Comparison of ENCODE assay signal across 8 cellular contexts in the genomic region with DNA sequence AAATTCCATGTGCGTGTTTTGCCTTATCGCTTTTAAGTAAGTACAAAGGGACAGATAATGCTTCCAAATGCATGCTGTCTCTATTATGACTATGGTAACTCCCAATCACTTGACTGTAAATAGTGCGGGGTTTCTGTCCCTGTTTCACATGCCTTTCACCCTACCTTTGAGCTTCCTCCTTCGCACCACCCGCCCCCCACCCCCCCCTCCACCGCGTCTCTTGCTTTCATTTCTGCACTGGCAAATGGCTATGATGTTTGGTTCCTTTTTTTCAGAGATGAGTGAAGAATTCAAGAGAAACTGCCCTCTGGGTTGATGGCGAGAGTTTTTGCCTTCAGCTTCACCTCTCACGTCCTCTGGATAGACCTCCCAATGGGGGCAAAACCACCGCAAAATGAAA. TPM values are rescaled to one million over a fixed set of nuclear protein-coding genes. Genes with fewer than 3 reads are reported as not detected.
A peak's percentile ranks its signal among the peaks of the same experiment; 100 is the strongest.
DNase-seq lines count a peak whose midpoint lies in the region; ATAC-seq, FAIRE-seq and TF ChIP-seq lines count a peak whose summit lies in the region.

No MANE protein-coding gene starts in this region.

- intact Hi-C loops in HepG2 (cut with micrococcal nuclease; ENCODE audit: unreplicated experiment): no loop called here

- H3K9me3 ChIP-seq in HepG2 (ENCODE audit: low read length): no peaks in the 10 kb centered on the region

- no peak overlapping the region for H3K27ac ChIP-seq in HepG2 (ENCODE audit: extremely low read length, insufficient read depth, low read length)

- CTCF ChIA-PET in HepG2 (lab: Yijun Ruan, JAX; ENCODE audit: low intra/inter-chr PET ratio, low total read pairs): no interaction called here

- in situ Hi-C loops in HepG2 (cut with HindIII; ENCODE audit: extremely low pct_ligation_motif_present, low pct_unique_long_range_greater_than_20kb): no loop called here

- no peaks in the 10 kb centered on the region for H3K36me3 ChIP-seq in HepG2 (replicated peaks in 1 of 2; ENCODE audit: control insufficient read depth in 1 of 2, insufficient read depth in 2 of 2, low read length in 2 of 2)

- no peak overlapping the region for H3K9ac ChIP-seq in HepG2 (ENCODE audit: insufficient read depth, low read depth, low read length)

- WGBS in HepG2 (ENCODE audit: low lambda C conversion rate): 21% methylated on average over 10 of the region's 10 CpGs

- no peak overlapping the region for H3K4me2 ChIP-seq in HepG2 (ENCODE audit: low read depth, low read length)

- TF ChIP-seq RAD21 in HepG2 (CRISPR knock-in tag; IDR thresholded peaks at IDR 0.05): no peak

- peak overlapping the region; percentile 47 for H3K4me3 ChIP-seq in AG10803 (ENCODE audit: low read length)
- H3K4me3 ChIP-seq in HepG2 (replicated peaks in 1 of 3; ENCODE audit: insufficient read depth in 1 of 3, low read depth in 2 of 3, low read length in 3 of 3): no peak overlapping the region

- POLR2A ChIA-PET in HepG2 (lab: Yijun Ruan, JAX): no interaction called here

- peak overlapping the region; percentile 76 for H3K4me3 Mint-ChIP-seq in T-helper 2 cell treated with Interferon-gamma antibody and Interleukin-4, amounts not matched to agents 5 μg/mL and 100 μg/mL, for 36 hours

- H2AFZ ChIP-seq in HepG2 (ENCODE audit: low read length): no peak overlapping the region

- peaks cover 23% of the 10 kb centered on the region for H3K4me1 Mint-ChIP-seq in T-helper 2 cell treated with Interferon-gamma antibody and Interleukin-4, amounts not matched to agents 5 μg/mL and 100 μg/mL, for 36 hours (ENCODE audit: low read depth)

- FAIRE-seq in HepG2 (lab: Jason Lieb, UNC) (no peak), urothelium cell line (lab: Jason Lieb, UNC) (no peak)

- no peaks in the 10 kb centered on the region for H4K20me1 ChIP-seq in HepG2 (ENCODE audit: insufficient read depth, low read length)

- no peak for TF ChIP-seq POLR2A in HepG2 (IDR thresholded peaks at IDR 0.05; ENCODE audit: insufficient read depth in 1 of 2, low read depth in 2 of 2, low read length in 2 of 2)

- ATAC-seq in HepG2: peak; percentile 25; the same call in 1 of the 3 replicates
- no peak for ATAC-seq in GM21717 (IDR thresholded peaks at IDR 0.05; ENCODE audit: unreplicated experiment)

- DNase-seq in AG10803 (ENCODE audit: low read depth) (no peak), GM19238 (ENCODE audit: insufficient read length, low spot score) (peak; percentile 32), HepG2 (ENCODE audit: low spot score) (no peak), urothelium cell line (ENCODE audit: low spot score) (no peak), NCI-H2171 treated with DMSO at 0.1 percent for 48 hours (lab: John Stamatoyannopoulos, UW) (no peak), HUDEP-2 (lab: John Stamatoyannopoulos, UW; ENCODE audit: unreplicated experiment in 76 of 76) (no peak)
- no peak for DNase-seq in T-helper 2 cell treated with Interferon-gamma antibody and Interleukin-4, amounts not matched to agents 5 μg/mL and 100 μg/mL, for 36 hours (ENCODE audit: low spot score)

- TF ChIP-seq CTCF in AG10803 (conservative IDR thresholded peaks at IDR 0.05; ENCODE audit: low read length) (no peak), HepG2 (CRISPR knock-in tag; IDR thresholded peaks at IDR 0.05) (no peak)

- peak overlapping the region; percentile 3 for H3K27ac Mint-ChIP-seq in T-helper 2 cell treated with Interferon-gamma antibody and Interleukin-4, amounts not matched to agents 5 μg/mL and 100 μg/mL, for 36 hours

- TF ChIP-seq EP300 in HepG2 (IDR thresholded peaks at IDR 0.05; ENCODE audit: low read depth in 2 of 2, low read length in 2 of 2) (no peak), HepG2 (CRISPR knock-in tag; IDR thresholded peaks at IDR 0.05; ENCODE audit: borderline replicate concordance) (no peak)

- no TSS peak for BruUV-seq in HepG2 (replicated peaks; lab: Mats Ljungman, UMichigan)

- peaks cover 35% of the 10 kb centered on the region for H3K27me3 Mint-ChIP-seq in T-helper 2 cell treated with Interferon-gamma antibody and Interleukin-4, amounts not matched to agents 5 μg/mL and 100 μg/mL, for 36 hours (ENCODE audit: low read depth)

- H3K79me2 ChIP-seq in HepG2 (ENCODE audit: insufficient read depth, low read length): no peaks in the 10 kb centered on the region

- no peaks in the 10 kb centered on the region; a peak in 1 of 5 replicates for H3K27me3 ChIP-seq in HepG2 (ENCODE audit: control insufficient read depth in 1 of 2, insufficient read depth in 2 of 2, low read length in 2 of 2)

- H3K4me1 ChIP-seq in HepG2 (ENCODE audit: insufficient read depth, low read length): no peaks in the 10 kb centered on the region

- no peaks in the 10 kb centered on the region for H3K9me3 Mint-ChIP-seq in T-helper 2 cell treated with Interferon-gamma antibody and Interleukin-4, amounts not matched to agents 5 μg/mL and 100 μg/mL, for 36 hours

- H3K36me3 Mint-ChIP-seq in T-helper 2 cell treated with Interferon-gamma antibody and Interleukin-4, amounts not matched to agents 5 μg/mL and 100 μg/mL, for 36 hours (ENCODE audit: low read depth): no peaks in the 10 kb centered on the region

TF ChIP-seq in HepG2, 621 proteins besides CTCF, POLR2A, EP300 and RAD21 (continues in another document):
- TF ChIP-seq TAF15 (IDR thresholded peaks at IDR 0.05; ENCODE audit: low read depth, low read length, poor library complexity, severe bottlenecking) (no peak), ZNF205 (CRISPR knock-in tag; IDR thresholded peaks at IDR 0.05) (no peak), ISX (CRISPR knock-in tag; conservative IDR thresholded peaks at IDR 0.05) (no peak), NKX3-1 (CRISPR knock-in tag; IDR thresholded peaks at IDR 0.05) (no peak), ZNF713 (CRISPR knock-in tag; IDR thresholded peaks at IDR 0.05) (no peak), NFE2L1 (CRISPR knock-in tag; IDR thresholded peaks at IDR 0.05; ENCODE audit: borderline replicate concordance) (no peak), MEF2D (CRISPR knock-in tag; IDR thresholded peaks at IDR 0.05) (no peak), SSRP1 (CRISPR knock-in tag; IDR thresholded peaks at IDR 0.05) (no peak), MTF1 (CRISPR knock-in tag; IDR thresholded peaks at IDR 0.05) (no peak)
- TF ChIP-seq, protein P1, sequence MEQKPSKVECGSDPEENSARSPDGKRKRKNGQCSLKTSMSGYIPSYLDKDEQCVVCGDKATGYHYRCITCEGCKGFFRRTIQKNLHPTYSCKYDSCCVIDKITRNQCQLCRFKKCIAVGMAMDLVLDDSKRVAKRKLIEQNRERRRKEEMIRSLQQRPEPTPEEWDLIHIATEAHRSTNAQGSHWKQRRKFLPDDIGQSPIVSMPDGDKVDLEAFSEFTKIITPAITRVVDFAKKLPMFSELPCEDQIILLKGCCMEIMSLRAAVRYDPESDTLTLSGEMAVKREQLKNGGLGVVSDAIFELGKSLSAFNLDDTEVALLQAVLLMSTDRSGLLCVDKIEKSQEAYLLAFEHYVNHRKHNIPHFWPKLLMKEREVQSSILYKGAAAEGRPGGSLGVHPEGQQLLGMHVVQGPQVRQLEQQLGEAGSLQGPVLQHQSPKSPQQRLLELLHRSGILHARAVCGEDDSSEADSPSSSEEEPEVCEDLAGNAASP (CRISPR knock-in tag; IDR thresholded peaks at IDR 0.05; ENCODE audit: borderline replicate concordance): no peak
- TF ChIP-seq, protein P2, sequence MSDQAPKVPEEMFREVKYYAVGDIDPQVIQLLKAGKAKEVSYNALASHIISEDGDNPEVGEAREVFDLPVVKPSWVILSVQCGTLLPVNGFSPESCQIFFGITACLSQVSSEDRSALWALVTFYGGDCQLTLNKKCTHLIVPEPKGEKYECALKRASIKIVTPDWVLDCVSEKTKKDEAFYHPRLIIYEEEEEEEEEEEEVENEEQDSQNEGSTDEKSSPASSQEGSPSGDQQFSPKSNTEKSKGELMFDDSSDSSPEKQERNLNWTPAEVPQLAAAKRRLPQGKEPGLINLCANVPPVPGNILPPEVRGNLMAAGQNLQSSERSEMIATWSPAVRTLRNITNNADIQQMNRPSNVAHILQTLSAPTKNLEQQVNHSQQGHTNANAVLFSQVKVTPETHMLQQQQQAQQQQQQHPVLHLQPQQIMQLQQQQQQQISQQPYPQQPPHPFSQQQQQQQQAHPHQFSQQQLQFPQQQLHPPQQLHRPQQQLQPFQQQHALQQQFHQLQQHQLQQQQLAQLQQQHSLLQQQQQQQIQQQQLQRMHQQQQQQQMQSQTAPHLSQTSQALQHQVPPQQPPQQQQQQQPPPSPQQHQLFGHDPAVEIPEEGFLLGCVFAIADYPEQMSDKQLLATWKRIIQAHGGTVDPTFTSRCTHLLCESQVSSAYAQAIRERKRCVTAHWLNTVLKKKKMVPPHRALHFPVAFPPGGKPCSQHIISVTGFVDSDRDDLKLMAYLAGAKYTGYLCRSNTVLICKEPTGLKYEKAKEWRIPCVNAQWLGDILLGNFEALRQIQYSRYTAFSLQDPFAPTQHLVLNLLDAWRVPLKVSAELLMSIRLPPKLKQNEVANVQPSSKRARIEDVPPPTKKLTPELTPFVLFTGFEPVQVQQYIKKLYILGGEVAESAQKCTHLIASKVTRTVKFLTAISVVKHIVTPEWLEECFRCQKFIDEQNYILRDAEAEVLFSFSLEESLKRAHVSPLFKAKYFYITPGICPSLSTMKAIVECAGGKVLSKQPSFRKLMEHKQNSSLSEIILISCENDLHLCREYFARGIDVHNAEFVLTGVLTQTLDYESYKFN (CRISPR knock-in tag; conservative IDR thresholded peaks at IDR 0.05): no peak

RNA-seq across cellular contexts. Expression of a gene that starts 25.0 kb away (rescaled TPM):
- not detected in 2 replicates for total RNA-seq in HepG2 (2016; rRNA removed; fragmentation: Illumina TruSeq; extraction: Trizol)
- not detected in 2 replicates for total RNA-seq in HepG2 (2016; cell fraction: cytosol; rRNA removed; fragmentation: Illumina TruSeq; extraction: Trizol; ENCODE audit: low read depth)
- total RNA-seq in HepG2 (2016; cell fraction: insoluble cytoplasmic fraction; rRNA removed; fragmentation: Illumina TruSeq; extraction: Trizol): not detected in 2 replicates
- total RNA-seq in HepG2 (2016; cell fraction: membrane; rRNA removed; fragmentation: Illumina TruSeq; extraction: Trizol): not detected in 2 replicates
- total RNA-seq in HepG2 (2016; cell fraction: nucleus; rRNA removed; fragmentation: Illumina TruSeq; extraction: Trizol): not detected in 2 replicates
- not detected in 2 replicates for polyA plus RNA-seq in HepG2 (2011; rRNA removed)
- not detected in 2 replicates for polyA plus RNA-seq in HepG2 (2011; cell fraction: cytosol; rRNA removed)
- polyA plus RNA-seq in HepG2 (2011; cell fraction: nucleus; rRNA removed): not detected in 2 replicates
- not detected in 2 replicates for polyA plus RNA-seq in HepG2 (2012)
- not detected in 2 replicates for polyA plus RNA-seq in HepG2 (2016; cell fraction: cytosol; fragmentation: Illumina TruSeq; extraction: Trizol; ENCODE audit: low read depth)
- not detected in 2 replicates for polyA plus RNA-seq in HepG2 (2016; cell fraction: insoluble cytoplasmic fraction; fragmentation: Illumina TruSeq; extraction: Trizol; ENCODE audit: low read depth)
- polyA plus RNA-seq in HepG2 (2016; cell fraction: membrane; fragmentation: Illumina TruSeq; extraction: Trizol; ENCODE audit: low read depth): not detected in 2 replicates
- polyA plus RNA-seq in HepG2 (2016; cell fraction: nucleus; fragmentation: Illumina TruSeq; extraction: Trizol; ENCODE audit: insufficient read depth, low read depth): not detected in 2 replicates
- not detected in 2 replicates for polyA minus RNA-seq in HepG2 (2011; rRNA and poly(A)+ RNA removed; ENCODE audit: low replicate concordance)
- polyA minus RNA-seq in HepG2 (2011; cell fraction: cytosol; rRNA and poly(A)+ RNA removed): not detected in 2 replicates
- not detected in 2 replicates for polyA minus RNA-seq in HepG2 (2011; cell fraction: nucleus; rRNA and poly(A)+ RNA removed)
